8 cellular contexts compared by ENCODE assay signal in genomic region chrX:115968436-115969252, GRCh38.
DNase-seq lines count a peak whose midpoint lies in the region; ATAC-seq and TF ChIP-seq lines count a peak whose summit lies in the region.

No MANE protein-coding gene starts in this region.

- TF ChIP-seq CTCF in thyroid gland (IDR thresholded peaks at IDR 0.05) (no peak), PC-3 (conservative IDR thresholded peaks at IDR 0.05; ENCODE audit: low read depth, low read length) (no peak)
- TF ChIP-seq CTCF in activated CD8-positive, alpha-beta T cell treated with anti-CD3 and anti-CD28 coated beads for 36 hours (IDR thresholded peaks at IDR 0.05), result no peak

- H3K4me1 Mint-ChIP-seq in activated CD8-positive, alpha-beta T cell treated with anti-CD3 and anti-CD28 coated beads for 36 hours (ENCODE audit: low read depth), result no peaks in the 10 kb centered on the region

- no peaks in the 10 kb centered on the region for H3K9me2 ChIP-seq in PC-3 (replicated peaks; ENCODE audit: low read length)

- H4K20me1 ChIP-seq in PC-3 (ENCODE audit: low read length), result no peaks in the 10 kb centered on the region

- H3K4me3 Mint-ChIP-seq in activated CD8-positive, alpha-beta T cell treated with anti-CD3 and anti-CD28 coated beads for 36 hours, result no peak overlapping the region

- ATAC-seq in GM18867 (IDR thresholded peaks at IDR 0.05; ENCODE audit: unreplicated experiment) (peak; percentile 61), HG03097 (IDR thresholded peaks at IDR 0.05; ENCODE audit: low FRiP score, unreplicated experiment) (peak; percentile 75), PC-3 (no peak)
- no peak for ATAC-seq in activated CD8-positive, alpha-beta T cell treated with anti-CD3 and anti-CD28 coated beads for 36 hours

- H3K4me1 ChIP-seq in thyroid gland (no peaks in the 10 kb centered on the region), PC-3 (ENCODE audit: insufficient read depth, low read length) (no peaks in the 10 kb centered on the region)

- WGBS in thyroid gland, 2 donors, result 0 to 5% methylated on average over 6 to 10 of the region's 48 CpGs

- intact Hi-C loops in thyroid gland (cut with DNase I) (no loop called here), PC-3 (cut with micrococcal nuclease) (no loop called here)
- intact Hi-C loops in activated CD8-positive, alpha-beta T cell treated with anti-CD3 and anti-CD28 coated beads for 36 hours (cut with micrococcal nuclease), result no loop called here

- H2AFZ ChIP-seq in PC-3 (ENCODE audit: low read length), result no peak overlapping the region

- H3K27ac ChIP-seq in thyroid gland, result peak overlapping the region; percentile 75 to 82 (median 79)
- no peak overlapping the region for H3K27ac ChIP-seq in PC-3 (ENCODE audit: low read length)

- H3K4me3 ChIP-seq in thyroid gland (replicated peaks in 1 of 3), result peak overlapping the region; percentile 31 to 50 (median 33)
- no peak overlapping the region for H3K4me3 ChIP-seq in PC-3 (ENCODE audit: low read length)

- BruUV-seq in PC-3 (replicated peaks; lab: Mats Ljungman, UMichigan), result no TSS peak

- POLR2A ChIA-PET in PC-3 (lab: Charles Lee; ENCODE audit: unreplicated experiment), result no interaction called here
- POLR2A ChIA-PET in activated CD8-positive, alpha-beta T cell treated with anti-CD3 and anti-CD28 coated beads for 36 hours (lab: Charles Lee), result no interaction called here

- no peaks in the 10 kb centered on the region for H3F3A ChIP-seq in PC-3 (ENCODE audit: low read length, unreplicated experiment)

- H3K9ac ChIP-seq in PC-3 (ENCODE audit: low read length), result no peak overlapping the region

- H3K4me2 ChIP-seq in PC-3 (ENCODE audit: low read length), result no peak overlapping the region

- H3K9me3 ChIP-seq in thyroid gland (no peaks in the 10 kb centered on the region), PC-3 (ENCODE audit: low read length) (no peaks in the 10 kb centered on the region)

- H3K9me3 Mint-ChIP-seq in activated CD8-positive, alpha-beta T cell treated with anti-CD3 and anti-CD28 coated beads for 36 hours, result no peaks in the 10 kb centered on the region

- H3K27ac Mint-ChIP-seq in activated CD8-positive, alpha-beta T cell treated with anti-CD3 and anti-CD28 coated beads for 36 hours, result no peak overlapping the region

- peaks cover 5% of the 10 kb centered on the region for H3K27me3 Mint-ChIP-seq in activated CD8-positive, alpha-beta T cell treated with anti-CD3 and anti-CD28 coated beads for 36 hours

- peak in 1 of 2 donors; percentile 55 for TF ChIP-seq POLR2A in thyroid gland (IDR thresholded peaks at IDR 0.05)

- no peaks in the 10 kb centered on the region for H3K36me3 Mint-ChIP-seq in activated CD8-positive, alpha-beta T cell treated with anti-CD3 and anti-CD28 coated beads for 36 hours (ENCODE audit: low read depth)

- peaks cover 5% of the 10 kb centered on the region for H3K27me3 ChIP-seq in thyroid gland
- no peaks in the 10 kb centered on the region for H3K27me3 ChIP-seq in PC-3 (ENCODE audit: low read length)

- no peaks in the 10 kb centered on the region for H3K79me2 ChIP-seq in PC-3 (ENCODE audit: low read length)

- peak; percentile 67 for DNase-seq in NCI-H510A (lab: John Stamatoyannopoulos, UW)
- DNase-seq in cerebellar cortex (ENCODE audit: low spot score), result peak; percentile 85
- peak; percentile 68 for DNase-seq in kidney tubule cell (ENCODE audit: low spot score)
- peak; percentile 77 to 80 for DNase-seq in thyroid gland
- no peak for DNase-seq in PC-3
- no peak for DNase-seq in activated CD8-positive, alpha-beta T cell treated with anti-CD3 and anti-CD28 coated beads for 36 hours

- H3K36me3 ChIP-seq in thyroid gland, result no peaks in the 10 kb centered on the region
- no peaks in the 10 kb centered on the region for H3K36me3 ChIP-seq in PC-3 (ENCODE audit: low read depth, low read length)

- CTCF ChIA-PET in PC-3 (lab: Charles Lee), result no interaction called here
- CTCF ChIA-PET in activated CD8-positive, alpha-beta T cell treated with anti-CD3 and anti-CD28 coated beads for 36 hours (lab: Charles Lee), result no interaction called here

Comparison
In these comparisons a context has a peak if more than half of its experiments do, and no peak if none do; other contexts are left out.
1. ATAC-seq: peak in GM18867 (single experiment) and HG03097 (single experiment); none in PC-3 (single experiment) and activated CD8-positive, alpha-beta T cell treated with anti-CD3 and anti-CD28 coated beads for 36 hours (single experiment).
2. DNase-seq: peak in NCI-H510A (single experiment), cerebellar cortex (single experiment), kidney tubule cell (single experiment) and thyroid gland (2 of 2); none in PC-3 (single experiment) and activated CD8-positive, alpha-beta T cell treated with anti-CD3 and anti-CD28 coated beads for 36 hours (single experiment).